Comparison of ENCODE assay signal across 17 cellular contexts in genomic region chr9:68872026-68872501, GRCh38.
DNase-seq lines count a peak whose midpoint lies in the region; ATAC-seq and TF ChIP-seq lines count a peak whose summit lies in the region.
"Had no signal": no experiment of that assay in that cellular context is flagged by ENCODE, and none has a peak within 500 bp of the region (broad histone marks: within the 10 kb centered on the region; RNA-seq: fewer than 3 reads in every experiment).

No MANE protein-coding gene starts in this region.

- intact Hi-C loops in transverse colon (cut with DNase I; ENCODE audit: low total_unique reads) = no loop called here

- ATAC-seq in HG03159 (IDR thresholded peaks at IDR 0.05; ENCODE audit: unreplicated experiment) = no peak
- ATAC-seq: natural killer cell; stimulated activated naive CD8-positive, alpha-beta T cell treated with anti-CD3 and anti-CD28 coated beads, Interleukin-15, Interleukin-2, amounts not matched to agents 100 U/mL and 50 U/mL, for 24 hours had no signal

- H3K4me3 ChIP-seq in transverse colon = no peak overlapping the region
- no peak overlapping the region for H3K4me3 ChIP-seq in CD8-positive, alpha-beta memory T cell (ENCODE audit: low read length)

- in situ Hi-C loops in transverse colon (cut with MboI; ENCODE audit: low pct_ligation_motif_present in 1 of 4, low pct_unique_long_range_greater_than_20kb in 1 of 4, low sequenced_read_pairs in 3 of 4) = no loop called here

- DNase-seq in NCI-H1092 (lab: John Stamatoyannopoulos, UW) (peak; percentile 12), NCI-H1092 treated with DMSO at 0.1 percent for 48 hours (lab: John Stamatoyannopoulos, UW) (no peak), cerebellar cortex (ENCODE audit: low spot score) (peak; percentile 87), iPS-NIHi7 (ENCODE audit: extremely low spot score) (peak; percentile 78), transverse colon (no peak)
- no peak for DNase-seq in CD8-positive, alpha-beta memory T cell
- no peak for DNase-seq in NK-92 treated with Interleukin-12 subunit alpha and Interleukin-12 subunit beta, amount 100 ng/mL, for 24 hours (lab: John Stamatoyannopoulos, UW)
- DNase-seq: activated CD4-positive, alpha-beta memory T cell treated with anti-CD3 and anti-CD28 coated beads for 36 hours; aorta; GF-D8; HFFc6; natural killer cell; NCI-H524; SHP77 treated with DMSO at 0.1 percent for 48 hours; stimulated activated naive CD8-positive, alpha-beta T cell treated with anti-CD3 and anti-CD28 coated beads, Interleukin-15, Interleukin-2, amounts not matched to agents 100 U/mL and 50 U/mL, for 24 hours had no signal

- H3K36me3 Mint-ChIP-seq in CD8-positive, alpha-beta memory T cell = no peaks in the 10 kb centered on the region
- H3K36me3 Mint-ChIP-seq: activated CD4-positive, alpha-beta memory T cell treated with anti-CD3 and anti-CD28 coated beads for 36 hours; natural killer cell had no signal

- POLR2A ChIA-PET in CD8-positive, alpha-beta memory T cell (lab: Charles Lee) = no interaction called here

- no peaks in the 10 kb centered on the region for H3K4me1 Mint-ChIP-seq in CD8-positive, alpha-beta memory T cell
- H3K4me1 Mint-ChIP-seq: natural killer cell had no signal

- 56 to 79% methylated on average over 4 to 8 of the region's 8 CpGs for WGBS in transverse colon (ENCODE audit: low coverage in 1 of 2), 2 donors

- H3K27me3 Mint-ChIP-seq in CD8-positive, alpha-beta memory T cell = peaks cover 0 to 5% of the 10 kb centered on the region in 2 donors
- H3K27me3 Mint-ChIP-seq: activated CD4-positive, alpha-beta memory T cell treated with anti-CD3 and anti-CD28 coated beads for 36 hours had no signal

- H3K27ac ChIP-seq in transverse colon = peak overlapping the region in 3 of 4 donors; percentile 0 to 42 (median 18)
- H3K27ac ChIP-seq in CD8-positive, alpha-beta memory T cell (ENCODE audit: low read depth, low read length) = no peak overlapping the region
- H3K27ac ChIP-seq: 22Rv1 had no signal

- no peaks in the 10 kb centered on the region for H3K9me3 Mint-ChIP-seq in CD8-positive, alpha-beta memory T cell
- H3K9me3 Mint-ChIP-seq: activated CD4-positive, alpha-beta memory T cell treated with anti-CD3 and anti-CD28 coated beads for 36 hours; HFFc6; natural killer cell had no signal

- no peak for TF ChIP-seq CTCF in transverse colon (IDR thresholded peaks at IDR 0.05)

- no peaks in the 10 kb centered on the region for H3K36me3 ChIP-seq in transverse colon
- no peaks in the 10 kb centered on the region for H3K36me3 ChIP-seq in CD8-positive, alpha-beta memory T cell (ENCODE audit: insufficient read depth, low read length)

- H3K4me3 Mint-ChIP-seq in CD8-positive, alpha-beta memory T cell = no peak overlapping the region
- H3K4me3 Mint-ChIP-seq: activated CD4-positive, alpha-beta memory T cell treated with anti-CD3 and anti-CD28 coated beads for 36 hours; HFFc6; natural killer cell had no signal

- H3K9me3 ChIP-seq in transverse colon = no peaks in the 10 kb centered on the region
- H3K9me3 ChIP-seq in CD8-positive, alpha-beta memory T cell (ENCODE audit: low read length) = no peaks in the 10 kb centered on the region

- H3K4me1 ChIP-seq in transverse colon = peaks cover 0 to 8% (median 0%) of the 10 kb centered on the region in 4 donors
- no peaks in the 10 kb centered on the region for H3K4me1 ChIP-seq in CD8-positive, alpha-beta memory T cell (ENCODE audit: insufficient read depth, low read length)

- H3K27ac Mint-ChIP-seq in CD8-positive, alpha-beta memory T cell = no peak overlapping the region
- H3K27ac Mint-ChIP-seq: activated CD4-positive, alpha-beta memory T cell treated with anti-CD3 and anti-CD28 coated beads for 36 hours; HFFc6; natural killer cell had no signal

- CTCF ChIA-PET in CD8-positive, alpha-beta memory T cell (lab: Charles Lee) = no interaction called here

- no peaks in the 10 kb centered on the region for H3K27me3 ChIP-seq in transverse colon
- H3K27me3 ChIP-seq in CD8-positive, alpha-beta memory T cell (ENCODE audit: insufficient read depth, low read length, poor library complexity, severe bottlenecking) = no peaks in the 10 kb centered on the region

- TF ChIP-seq POLR2A in transverse colon (IDR thresholded peaks at IDR 0.05) = no peak

- TF ChIP-seq EP300 in transverse colon (IDR thresholded peaks at IDR 0.05; ENCODE audit: low read depth) = no peak

Comparison
In these comparisons a context has a peak if more than half of its experiments do, and no peak if none do; other contexts are left out.
1. DNase-seq: peak in NCI-H1092 (single experiment), cerebellar cortex (single experiment) and iPS-NIHi7 (single experiment); none in NCI-H1092 treated with DMSO at 0.1 percent for 48 hours (single experiment), transverse colon (single experiment), CD8-positive, alpha-beta memory T cell (0 of 5) and NK-92 treated with Interleukin-12 subunit alpha and Interleukin-12 subunit beta, amount 100 ng/mL, for 24 hours (single experiment).